In the genomic region with DNA sequence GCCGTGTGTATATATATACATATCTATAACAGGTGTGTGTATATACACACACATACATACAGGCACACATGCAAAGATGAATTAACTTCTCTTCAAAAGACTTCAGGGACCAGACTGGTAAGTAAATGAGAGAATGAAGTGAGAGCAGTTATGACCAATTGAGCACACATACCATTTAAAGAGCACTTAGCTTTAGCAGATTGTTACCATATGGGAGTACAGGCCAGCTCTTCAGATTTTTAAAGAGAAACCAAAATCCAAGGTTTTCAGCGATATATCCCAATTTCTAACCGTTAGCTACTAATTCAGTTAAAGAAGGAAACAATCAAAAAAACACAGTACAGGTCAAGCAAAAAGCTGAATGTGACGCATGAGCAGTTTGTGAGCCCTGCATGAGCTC, we compare ENCODE assay signal across 33 cellular contexts.
"Had no signal": no experiment of that assay in that cellular context is flagged by ENCODE, and none has a peak within 500 bp of the region (broad histone marks: within the 10 kb centered on the region; RNA-seq: fewer than 3 reads in every experiment).

No MANE protein-coding gene starts in this region.

- H3K4me3 Mint-ChIP-seq: activated B cell treated with CpG ODN at 0.5 μM for 24 hours; activated CD4-positive, alpha-beta memory T cell treated with anti-CD3 and anti-CD28 coated beads for 36 hours; activated CD8-positive, alpha-beta memory T cell treated with anti-CD3 and anti-CD28 coated beads, Interleukin-2, amount 10 ng/mL, durations not matched to agents 7 days and 5 days; activated CD8-positive, alpha-beta T cell treated with anti-CD3 and anti-CD28 coated beads, Interleukin-2, amount 10 ng/mL, durations not matched to agents 7 days and 5 days; activated naive CD8-positive, alpha-beta T cell; endodermal cell; T-helper 17 cell; T-helper 2 cell treated with Interferon-gamma antibody and Interleukin-4, amounts not matched to agents 5 μg/mL and 100 μg/mL, for 36 hours had no signal

- FAIRE-seq: frontal cortex had no signal

- H3K27ac Mint-ChIP-seq: activated B cell treated with CpG ODN at 0.5 μM for 24 hours; activated CD4-positive, alpha-beta memory T cell treated with anti-CD3 and anti-CD28 coated beads for 36 hours; activated CD8-positive, alpha-beta memory T cell treated with anti-CD3 and anti-CD28 coated beads, Interleukin-2, amount 10 ng/mL, durations not matched to agents 7 days and 5 days; activated CD8-positive, alpha-beta T cell treated with anti-CD3 and anti-CD28 coated beads, Interleukin-2, amount 10 ng/mL, durations not matched to agents 7 days and 5 days; activated naive CD8-positive, alpha-beta T cell; endodermal cell; T-helper 17 cell; T-helper 2 cell treated with Interferon-gamma antibody and Interleukin-4, amounts not matched to agents 5 μg/mL and 100 μg/mL, for 36 hours had no signal

- H3K27ac ChIP-seq: adrenal gland, body of pancreas, colonic mucosa, heart left ventricle, WERI-Rb-1 had no signal

- H3K9me3 ChIP-seq: adrenal gland, body of pancreas, colonic mucosa, esophagus muscularis mucosa, heart left ventricle had no signal

- H3K36me3 ChIP-seq: WERI-Rb-1 had no signal

- H3K27me3 ChIP-seq: adrenal gland, body of pancreas, colonic mucosa, esophagus muscularis mucosa, heart left ventricle had no signal

- ATAC-seq: activated CD4-positive, CD25-positive, alpha-beta regulatory T cell treated with anti-CD3 and anti-CD28 coated beads, Interleukin-2, amount 50 U/mL, for 24 hours; activated CD8-positive, alpha-beta memory T cell treated with anti-CD3 and anti-CD28 coated beads, Interleukin-2, amount 10 ng/mL, durations not matched to agents 7 days and 5 days; activated CD8-positive, alpha-beta T cell treated with anti-CD3 and anti-CD28 coated beads, Interleukin-2, amount 10 ng/mL, durations not matched to agents 7 days and 5 days; body of pancreas; heart left ventricle; T-helper 17 cell had no signal

- H3K4me1 ChIP-seq: adrenal gland, colonic mucosa, heart left ventricle had no signal

- H3K4me3 ChIP-seq: adrenal gland, body of pancreas, colonic mucosa, esophagus muscularis mucosa, heart left ventricle had no signal

- DNase-seq: activated B cell treated with CpG ODN at 0.5 μM for 24 hours; activated CD4-positive, alpha-beta memory T cell treated with anti-CD3 and anti-CD28 coated beads for 36 hours; activated CD4-positive, alpha-beta T cell treated with anti-CD3 and anti-CD28 coated beads for 48 hours; activated CD8-positive, alpha-beta memory T cell treated with anti-CD3 and anti-CD28 coated beads, Interleukin-2, amount 10 ng/mL, durations not matched to agents 7 days and 5 days; activated CD8-positive, alpha-beta memory T cell treated with anti-CD3 and anti-CD28 coated beads, Interleukin-2, amount 50 U/mL, for 4 hours; activated CD8-positive, alpha-beta T cell treated with anti-CD3 and anti-CD28 coated beads, Interleukin-2, amount 10 ng/mL, durations not matched to agents 7 days and 5 days; activated effector memory CD4-positive, alpha-beta T cell treated with Interleukin-2 at 50 U/mL for 16 hours; activated gamma-delta T cell treated with Interleukin-2 at 50 U/mL for 16 hours; activated naive CD4-positive, alpha-beta T cell treated with anti-CD3 and anti-CD28 coated beads, Interleukin-2, amount 50 U/mL, for 16 hours; activated naive CD4-positive, alpha-beta T cell treated with Interleukin-2 at 50 U/mL for 16 hours; activated T-cell treated with anti-CD3 and anti-CD28 coated beads, Interleukin-2, amount 50 U/mL, for 1 hour; activated T-cell treated with anti-CD3 and anti-CD28 coated beads, Interleukin-2, amount 50 U/mL, for 48 hours; adrenal gland; amygdala; aorta; body of pancreas; central memory CD4-positive, alpha-beta T cell; cerebellar nuclear complex; colonic mucosa; effector memory CD4-positive, alpha-beta T cell; endodermal cell; erythroblast; foreskin fibroblast; heart left ventricle; T-helper 1 cell; T-helper 17 cell; T1000; WERI-Rb-1 had no signal

- H3K27me3 Mint-ChIP-seq: activated B cell treated with CpG ODN at 0.5 μM for 24 hours; activated CD4-positive, alpha-beta memory T cell treated with anti-CD3 and anti-CD28 coated beads for 36 hours; activated CD8-positive, alpha-beta memory T cell treated with anti-CD3 and anti-CD28 coated beads, Interleukin-2, amount 10 ng/mL, durations not matched to agents 7 days and 5 days; activated naive CD8-positive, alpha-beta T cell; T-helper 17 cell had no signal

- H3K9me3 Mint-ChIP-seq: activated B cell treated with CpG ODN at 0.5 μM for 24 hours; activated CD4-positive, alpha-beta memory T cell treated with anti-CD3 and anti-CD28 coated beads for 36 hours; endodermal cell; T-helper 2 cell treated with Interferon-gamma antibody and Interleukin-4, amounts not matched to agents 5 μg/mL and 100 μg/mL, for 36 hours had no signal

- H3K4me1 Mint-ChIP-seq: endodermal cell had no signal
